Comparison of ENCODE assay signal across 10 cellular contexts in genomic region chr4:134085525-134085924, GRCh38.
"Had no signal": no experiment of that assay in that cellular context is flagged by ENCODE, and none has a peak within 500 bp of the region (broad histone marks: within the 10 kb centered on the region; RNA-seq: fewer than 3 reads in every experiment).

No MANE protein-coding gene starts in this region.

- H3K9ac ChIP-seq: GM23248 had no signal

- H3K27ac ChIP-seq: GM23248 had no signal

- DNase-seq: GM23248, GOT3, H7, HCEC 1CT, HFFc6 had no signal

- H3K4me3 Mint-ChIP-seq: H9, HFFc6 had no signal

- H3K36me3 ChIP-seq: HAP-1 had no signal

- H3K9me3 ChIP-seq: HAP-1 had no signal

- H3K9me3 Mint-ChIP-seq: HFFc6 had no signal

- ATAC-seq: HCT116 had no signal

- H3K27ac Mint-ChIP-seq: HFFc6 had no signal

- H3K4me3 ChIP-seq: GM23248, HAP-1 had no signal

- H2AFZ ChIP-seq: GM23248 had no signal

- FAIRE-seq: H1, H54 had no signal
